9 cellular contexts compared by ENCODE assay signal in the genomic region with DNA sequence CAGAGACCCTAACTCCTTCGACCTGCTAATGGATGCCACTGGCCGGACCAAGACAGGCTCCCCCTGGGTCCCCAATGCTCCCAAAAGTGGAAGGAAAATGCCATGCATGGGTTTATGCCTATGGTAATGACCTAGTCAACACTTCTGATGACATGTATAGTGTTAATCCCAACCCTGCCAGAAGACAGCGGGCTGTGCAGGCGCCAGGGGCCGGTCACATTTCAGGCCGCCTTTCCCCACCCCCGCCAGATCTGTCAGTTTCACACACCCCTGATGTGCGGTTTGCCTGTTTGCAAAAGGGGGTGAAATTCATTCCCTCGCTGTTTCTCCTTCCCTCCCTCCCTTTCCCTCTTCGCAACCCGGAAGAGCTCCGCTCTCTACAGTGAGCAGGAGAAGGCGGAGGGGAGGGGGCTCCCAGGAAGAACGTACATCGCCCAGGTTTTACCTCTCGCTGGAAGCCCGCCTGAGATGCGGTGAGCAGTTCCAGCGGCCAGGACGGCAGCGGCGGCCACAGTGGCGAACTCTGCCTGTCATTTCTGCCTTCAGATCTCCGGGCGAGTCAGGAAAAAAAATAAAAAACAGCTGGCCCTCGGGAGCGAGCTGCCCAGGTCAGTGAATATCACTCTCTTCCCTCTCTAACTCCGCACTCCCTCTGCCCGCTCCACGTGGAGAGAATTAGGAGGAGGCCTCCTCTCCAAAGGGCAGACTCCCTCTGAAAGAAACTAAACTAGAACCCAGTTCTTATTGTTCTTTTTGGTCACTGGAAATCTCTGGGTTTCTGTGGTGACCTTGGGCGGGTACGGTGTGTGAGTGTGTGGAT. TPM values are rescaled to one million over a fixed set of nuclear protein-coding genes. Genes with fewer than 3 reads are reported as not detected.
A peak's percentile ranks its signal among the peaks of the same experiment; 100 is the strongest.
DNase-seq lines count a peak whose midpoint lies in the region; ATAC-seq, FAIRE-seq and TF ChIP-seq lines count a peak whose summit lies in the region.
"Had no signal": no experiment of that assay in that cellular context is flagged by ENCODE, and none has a peak within 500 bp of the region (broad histone marks: within the 10 kb centered on the region; RNA-seq: fewer than 3 reads in every experiment).

No MANE protein-coding gene starts in this region.

- H3K79me2 ChIP-seq in H9 (ENCODE audit: insufficient read depth, low read length) (no peaks in the 10 kb centered on the region), GM12878 (ENCODE audit: control insufficient read depth, insufficient read depth, low read length) (no peaks in the 10 kb centered on the region)

- TF ChIP-seq POLR2A in GM12878 (IDR thresholded peaks at IDR 0.05; ENCODE audit: low read depth, low read length): no peak

- H3K9ac ChIP-seq in H9 (ENCODE audit: extremely low read depth, insufficient read length, low read length) (no peak overlapping the region), GM12878 (ENCODE audit: control insufficient read depth, insufficient read depth, low read length) (no peak overlapping the region)

- no peak overlapping the region for H3K14ac ChIP-seq in H9 (ENCODE audit: insufficient read depth, low read length)

- WGBS in H9 (ENCODE audit: extremely low coverage, insufficient read length, low lambda C conversion rate): no CpG with 5 or more reads among the region's 32 CpGs
- WGBS in GM12878 (ENCODE audit: insufficient coverage, insufficient replicate concordance, low lambda C conversion rate, missing lambda C conversion rate): 17% methylated on average over 25 of the region's 32 CpGs

- peaks cover 1% of the 10 kb centered on the region for H3K23me2 ChIP-seq in H9 (ENCODE audit: insufficient read length, low read depth, low read length, poor library complexity, severe bottlenecking)

- no peak for DNase-seq in AG04450 (ENCODE audit: low read depth, low spot score)
- DNase-seq in H9: peak; percentile 77
- DNase-seq in GM12878 (ENCODE audit: low read depth, low spot score): no peak
- DNase-seq in mesothelial cell of epicardium (ENCODE audit: low spot score in 2 of 2, unreplicated experiment in 2 of 2): peak in 1 of 2 experiments; percentile 61
- DNase-seq in mucosa of descending colon: no peak
- no peak for DNase-seq in stimulated activated naive CD4-positive, alpha-beta T cell treated with Interleukin-2 at 50 U/mL for 16 hours (lab: John Stamatoyannopoulos, UW)
- no peak for DNase-seq in C1 segment of cervical spinal cord (lab: John Stamatoyannopoulos, UW)
- no peak for DNase-seq in hepatic stellate cell (ENCODE audit: low spot score)
- DNase-seq: spleen had no signal

- in situ Hi-C loops in GM12878 (cut with MboI): loop anchor here (25.0 kb wide), 1 partner anchor 1167 kb away; no protein-coding TSS in a partner anchor

- H3K27ac Mint-ChIP-seq in H9 (no peak overlapping the region; a peak in 1 of 7 replicates), mesothelial cell of epicardium (peak overlapping the region; percentile 49)

- no peak for TF ChIP-seq CTCF in AG04450 (IDR thresholded peaks at IDR 0.05; ENCODE audit: low read depth, low read length)
- no peak for TF ChIP-seq CTCF in H9 (conservative IDR thresholded peaks at IDR 0.05)
- TF ChIP-seq CTCF in GM12878 (IDR thresholded peaks at IDR 0.05 in 2 of 3, conservative IDR thresholded peaks at IDR 0.05 in 1 of 3; ENCODE audit: control insufficient read depth in 2 of 3, extremely low read depth in 1 of 3, insufficient read depth in 1 of 3, low read depth in 3 of 3, low read length in 3 of 3): no peak
- no peak for TF ChIP-seq CTCF in mesothelial cell of epicardium (IDR thresholded peaks at IDR 0.05; ENCODE audit: unreplicated experiment)
- no peak for TF ChIP-seq CTCF in mucosa of descending colon (IDR thresholded peaks at IDR 0.05)

- no peak overlapping the region for H3K4ac ChIP-seq in H9 (ENCODE audit: low read depth, low read length)

- H3K4me3 ChIP-seq in AG04450 (ENCODE audit: low read depth, low read length) (peak overlapping the region; percentile 35), GM12878 (peak overlapping the region; percentile 8; the same call in 1 of the 2 replicates), mucosa of descending colon (no peak overlapping the region)

- peaks cover 98% of the 10 kb centered on the region for H3K27me3 Mint-ChIP-seq in H9 (ENCODE audit: low read depth)
- H3K27me3 Mint-ChIP-seq in mesothelial cell of epicardium (ENCODE audit: low read depth): peaks cover 89% of the 10 kb centered on the region

- no peak overlapping the region for H2BK120ac ChIP-seq in H9 (ENCODE audit: low read depth, low read length, poor library complexity, severe bottlenecking)

- H2BK5ac ChIP-seq in H9 (ENCODE audit: insufficient read length, low read length): no peak overlapping the region

- H3K36me3 ChIP-seq in GM12878 (ENCODE audit: control insufficient read depth in 2 of 2, insufficient read depth in 2 of 2, low read length in 1 of 2) (no peaks in the 10 kb centered on the region), mucosa of descending colon (ENCODE audit: low read depth) (no peaks in the 10 kb centered on the region)
- H3K36me3 ChIP-seq: spleen had no signal

- H3T11ph ChIP-seq in H9 (ENCODE audit: low read length): no peak overlapping the region

- intact Hi-C loops in GM12878 (cut with micrococcal nuclease; ENCODE audit: unreplicated experiment): no loop called here
- intact Hi-C loops in mucosa of descending colon (cut with DNase I, micrococcal nuclease): no loop called here

- H3K4me3 Mint-ChIP-seq in H9: peak overlapping the region; percentile 31 to 75
- H3K4me3 Mint-ChIP-seq in mesothelial cell of epicardium: peak overlapping the region; percentile 72

- no peak overlapping the region for H3K23ac ChIP-seq in H9 (ENCODE audit: insufficient read length, low read depth, low read length)

- peak overlapping the region; percentile 75 for H3K4me2 ChIP-seq in H9 (ENCODE audit: insufficient read depth, insufficient read length, low read length)
- H3K4me2 ChIP-seq in GM12878 (ENCODE audit: control insufficient read depth, insufficient read depth): peak overlapping the region; percentile 21

- peaks cover 8% of the 10 kb centered on the region; the same call in 1 of the 2 replicates for H3K9me3 ChIP-seq in AG04450 (ENCODE audit: control insufficient read depth, insufficient read depth, low read length)
- H3K9me3 ChIP-seq in H9 (ENCODE audit: control insufficient read depth, low read depth, low read length): no peaks in the 10 kb centered on the region
- H3K9me3 ChIP-seq in GM12878 (replicated peaks; ENCODE audit: control insufficient read depth, insufficient read depth, low read length): no peaks in the 10 kb centered on the region
- no peaks in the 10 kb centered on the region for H3K9me3 ChIP-seq in mucosa of descending colon
- H3K9me3 ChIP-seq: spleen had no signal

- H2BK12ac ChIP-seq in H9 (ENCODE audit: insufficient read length, low read depth, low read length): no peak overlapping the region

- BruUV-seq in GM12878 (replicated peaks; lab: Mats Ljungman, UMichigan): no TSS peak

- H4K91ac ChIP-seq in H9 (ENCODE audit: insufficient read length, low read depth, low read length): no peak overlapping the region

- no peak overlapping the region for H2BK20ac ChIP-seq in H9 (ENCODE audit: low read depth, low read length, poor library complexity, severe bottlenecking)

- H4K20me1 ChIP-seq in H9 (ENCODE audit: control insufficient read depth, insufficient read depth, insufficient read length) (no peaks in the 10 kb centered on the region), GM12878 (ENCODE audit: control insufficient read depth, insufficient read depth) (no peaks in the 10 kb centered on the region)

- no peak overlapping the region for H3K27ac ChIP-seq in AG04450 (ENCODE audit: low read depth, low read length)
- no peak overlapping the region for H3K27ac ChIP-seq in H9 (ENCODE audit: insufficient read length, low read depth, low read length)
- H3K27ac ChIP-seq in GM12878 (ENCODE audit: control insufficient read depth, insufficient read depth): no peak overlapping the region
- H3K27ac ChIP-seq: spleen had no signal

- peaks cover 96% of the 10 kb centered on the region for H3K27me3 ChIP-seq in AG04450 (ENCODE audit: control insufficient read depth, insufficient read depth, low read length)
- H3K27me3 ChIP-seq in H9 (ENCODE audit: insufficient read depth, low read length): peaks cover 99% of the 10 kb centered on the region
- peaks cover 25 to 43% of the 10 kb centered on the region in 2 experiments for H3K27me3 ChIP-seq in GM12878 (replicated peaks in 1 of 2; ENCODE audit: control insufficient read depth in 2 of 2, insufficient read depth in 2 of 2, low read length in 1 of 2)

- no peak for TF ChIP-seq EP300 in GM12878 (IDR thresholded peaks at IDR 0.05; ENCODE audit: borderline replicate concordance in 1 of 2, control insufficient read depth in 1 of 2, low read depth in 2 of 2, low read length in 2 of 2)

- H2AFZ ChIP-seq in H9 (ENCODE audit: low read length) (no peak overlapping the region), GM12878 (ENCODE audit: control insufficient read depth, low read depth, low read length) (no peak overlapping the region)

- POLR2A ChIA-PET in AG04450 (lab: Yijun Ruan, JAX) (no interaction called here), GM12878 (lab: Charles Lee) (interaction anchor here (0.6 kb wide), 1 partner anchor 743 kb away, joined by 3 read pairs; no protein-coding TSS in a partner anchor)

- TF ChIP-seq RAD21 in GM12878 (IDR thresholded peaks at IDR 0.05; ENCODE audit: insufficient read depth, low read depth, low read length): no peak

- no peak for FAIRE-seq in GM12878 (lab: Jason Lieb, UNC)

- SMC1A ChIA-PET in GM12878 (lab: Charles Lee; ENCODE audit: uncharacterized antibody, unreplicated experiment): interaction anchor here (0.7 to 1.1 kb wide), 2 partner anchors 15 to 776 kb away, joined by 3 read pairs; no protein-coding TSS in a partner anchor

- ATAC-seq in GM12878 (peak; percentile 20), mucosa of descending colon (no peak)

- H3K9me3 Mint-ChIP-seq in H9 (peaks cover 0 to 14% of the 10 kb centered on the region in 2 experiments; a peak in 4 of 5 replicates), mesothelial cell of epicardium (no peaks in the 10 kb centered on the region)

- RAD21 ChIA-PET in GM12878 (lab: Charles Lee; ENCODE audit: unreplicated experiment): interaction anchor here (0.7 to 1.3 kb wide), 3 partner anchors 16 to 351 kb away, joined by 3 to 5 read pairs (median 3); no protein-coding TSS in a partner anchor

- H3K4me1 ChIP-seq in H9 (ENCODE audit: insufficient read depth, low read length) (no peaks in the 10 kb centered on the region; the same call in 1 of the 2 replicates), GM12878 (ENCODE audit: control insufficient read depth, insufficient read depth, low read length) (peaks cover 11% of the 10 kb centered on the region), mucosa of descending colon (ENCODE audit: low read depth) (peaks cover 18% of the 10 kb centered on the region)

- CTCF ChIA-PET in AG04450 (lab: Charles Lee): no interaction called here
- CTCF ChIA-PET in GM12878 (lab: Yijun Ruan, JAX): no interaction called here

- H3K18ac ChIP-seq in H9 (ENCODE audit: insufficient read length, low read depth, low read length): no peak overlapping the region

- H3K79me1 ChIP-seq in H9 (ENCODE audit: insufficient read depth, low read depth, low read length, poor library complexity, severe bottlenecking): no peaks in the 10 kb centered on the region

- no peak overlapping the region for H4K5ac ChIP-seq in H9 (ENCODE audit: insufficient read length, low read depth, low read length)

- no peak overlapping the region for H4K8ac ChIP-seq in H9 (replicated peaks; ENCODE audit: insufficient read length, low read depth, low read length)

- peaks cover 40 to 71% of the 10 kb centered on the region in 2 experiments for H3K4me1 Mint-ChIP-seq in H9
- H3K4me1 Mint-ChIP-seq in mesothelial cell of epicardium: peaks cover 64% of the 10 kb centered on the region

- H3K56ac ChIP-seq in H9 (ENCODE audit: insufficient read length, low read depth, low read length): no peak overlapping the region

- H3K36me3 Mint-ChIP-seq in H9 (ENCODE audit: insufficient read depth in 1 of 3, low read depth in 3 of 3): no peaks in the 10 kb centered on the region; a peak in 1 of 7 replicates
- no peaks in the 10 kb centered on the region for H3K36me3 Mint-ChIP-seq in mesothelial cell of epicardium

- no peak overlapping the region for H2BK15ac ChIP-seq in H9 (ENCODE audit: low read depth, low read length)

- no peak overlapping the region for H2AK5ac ChIP-seq in H9 (ENCODE audit: insufficient read length, low read length)

RNA-seq across cellular contexts. Expression of gene GATA3, which starts 9.4 kb away (rescaled TPM):
- 0.05 TPM in 1 of 2 replicates, not detected in the other for polyA plus RNA-seq in AG04450 (2011; rRNA removed)
- not detected in 2 replicates for polyA minus RNA-seq in AG04450 (2011; rRNA and poly(A)+ RNA removed)
- 0.31 TPM in 2 replicates for total RNA-seq in H9 (2021)
- 4.2 and 4.7 TPM in 2 replicates for total RNA-seq in GM12878 (2013; cell fraction: nucleolus; rRNA removed)
- 0.05 and 0.40 TPM in 2 replicates for total RNA-seq in GM12878 (2014; rRNA removed)
- 0.14 and 0.18 TPM in 2 replicates for total RNA-seq in GM12878 (2014; rRNA removed; fragmentation: Illumina TruSeq; extraction: Trizol)
- 0.64 and 0.80 TPM in 2 replicates for total RNA-seq in GM12878 (2021)
- polyA plus RNA-seq in GM12878 (2011; ENCODE audit: low read depth): 0.39 TPM
- polyA plus RNA-seq in GM12878 (2011; rRNA removed): 0.33 and 0.52 TPM in 2 replicates
- 0.20 and 0.33 TPM in 2 replicates for polyA plus RNA-seq in GM12878 (2011; cell fraction: cytosol; rRNA removed)
- 1.3 TPM in 2 replicates for polyA plus RNA-seq in GM12878 (2011; cell fraction: nucleus; rRNA removed)
- 0.77 and 0.96 TPM in 2 replicates for polyA plus RNA-seq in GM12878 (2012)
- polyA plus RNA-seq in GM12878 (2014; fragmentation: Illumina TruSeq; extraction: Trizol): 0.15 and 0.25 TPM in 2 replicates
- polyA plus RNA-seq in GM12878 (2014; fragmentation: Nextera tagmentation; extraction: Ambion mirVana): under 1 TPM; 0.19 to 0.33 TPM
- 0.08 TPM in 2 replicates for polyA plus RNA-seq in GM12878 (2014; rRNA removed)
- under 1 TPM; 0.25 to 0.67 TPM for polyA plus RNA-seq in GM12878 (2016; fragmentation: Nextera tagmentation; extraction: Ambion mirVana)
- 0.15 and 0.46 TPM in 2 replicates for polyA minus RNA-seq in GM12878 (2011; rRNA and poly(A)+ RNA removed)
- polyA minus RNA-seq in GM12878 (2011; cell fraction: cytosol; rRNA and poly(A)+ RNA removed): 0.80 TPM in 1 of 2 replicates, not detected in the other
- 0.60 and 1.1 TPM in 2 replicates for polyA minus RNA-seq in GM12878 (2011; cell fraction: nucleus; rRNA and poly(A)+ RNA removed)
- total RNA-seq in mesothelial cell of epicardium: 59.6 to 67.4 TPM (median 63.6 TPM) in 3 replicates
- under 1 TPM; 0.47 to 0.87 (median 0.55) TPM for total RNA-seq in mucosa of descending colon

Comparison
In these comparisons a context has a peak if more than half of its experiments do, and no peak if none do; other contexts are left out.
1. RNA of gene GATA3, which starts 9.4 kb away (total RNA-seq): 59.6 to 67.4 TPM in mesothelial cell of epicardium; 0.47 to 0.87 TPM in mucosa of descending colon, 0.05 to 4.7 TPM in GM12878 and 0.31 TPM in H9; every median in the first group is over 10 times any median in the second.